1 cellular context compared by ENCODE assay signal in the genomic region with DNA sequence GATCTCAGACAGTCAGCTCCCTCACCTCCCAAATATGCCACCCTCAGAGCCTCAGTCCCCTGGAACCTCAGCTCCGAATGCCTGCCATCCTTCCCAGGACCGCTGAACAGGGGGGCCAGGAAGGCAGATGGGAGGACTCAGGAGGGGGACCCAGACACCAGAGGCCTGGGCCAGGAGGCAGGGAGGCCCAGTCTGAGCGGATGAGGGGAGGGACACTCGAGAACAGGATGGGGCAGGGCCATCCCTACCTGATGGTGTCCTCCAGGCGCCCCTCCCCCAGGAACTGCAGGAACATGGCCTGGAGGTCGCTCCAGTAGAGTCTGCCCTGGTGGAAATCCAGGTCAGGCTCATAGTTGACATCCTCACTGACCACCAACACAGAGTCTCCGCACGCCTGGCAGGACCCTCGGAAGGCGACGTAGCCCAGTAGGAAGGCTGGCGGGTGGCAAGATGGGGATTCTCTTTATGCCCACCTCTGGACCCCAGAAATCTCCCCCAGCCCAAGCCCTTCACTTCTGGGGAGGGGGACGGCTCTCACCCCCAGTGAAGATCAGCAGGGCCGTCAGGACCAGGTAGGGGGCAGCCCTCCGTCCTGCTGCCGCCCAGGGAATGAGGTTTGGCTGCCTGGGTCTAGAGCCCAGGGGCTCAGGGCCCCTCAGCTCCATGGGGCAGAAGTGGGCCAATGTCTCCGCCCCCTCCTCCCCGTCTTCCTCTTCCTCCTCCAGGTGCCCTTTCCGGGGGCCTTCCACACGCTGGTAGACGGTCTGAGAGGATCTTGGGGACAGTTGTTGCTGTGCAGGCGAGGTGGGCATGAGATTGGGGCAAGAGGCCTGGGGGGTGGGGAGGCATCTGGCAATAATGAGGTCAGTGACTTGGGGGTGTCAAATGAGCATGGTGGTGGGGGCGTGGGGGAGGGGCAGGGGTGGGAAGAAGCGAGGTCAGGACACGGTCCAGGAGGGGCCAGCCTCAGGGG.
TF ChIP-seq lines count a peak whose summit lies in the region.

No MANE protein-coding gene starts in this region.

TF ChIP-seq in K562, 482 proteins besides CTCF, POLR2A, EP300 and RAD21 (continued from another document and continues in another):
- no peak for TF ChIP-seq NCOA4 (IDR thresholded peaks at IDR 0.05; ENCODE audit: partially characterized antibody)
- no peak for TF ChIP-seq FOXA3 (CRISPR knock-in tag; conservative IDR thresholded peaks at IDR 0.05 in 1 of 2, IDR thresholded peaks at IDR 0.05 in 1 of 2)
- no peak for TF ChIP-seq ZNF134 (CRISPR knock-in tag; conservative IDR thresholded peaks at IDR 0.05)
- TF ChIP-seq ZNF347 (CRISPR knock-in tag; IDR thresholded peaks at IDR 0.05; ENCODE audit: low read depth) = no peak
- TF ChIP-seq ZBED1 (IDR thresholded peaks at IDR 0.05) = no peak
- 0 out of 2 replicates have a peak, but pooled peaks have one; percentile 13 for TF ChIP-seq ZNF23 (CRISPR knock-in tag; IDR thresholded peaks at IDR 0.05)
- TF ChIP-seq, protein P1, sequence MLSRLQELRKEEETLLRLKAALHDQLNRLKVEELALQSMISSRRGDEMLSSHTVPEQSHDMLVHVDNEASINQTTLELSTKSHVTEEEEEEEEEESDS (CRISPR knock-in tag; IDR thresholded peaks at IDR 0.05) = no peak
- TF ChIP-seq ESRRA (IDR thresholded peaks at IDR 0.05; ENCODE audit: borderline replicate concordance, low read depth) = no peak
- no peak for TF ChIP-seq CCNT2 (IDR thresholded peaks at IDR 0.05; ENCODE audit: borderline replicate concordance, extremely low read depth, insufficient read length, low read depth, low read length)
- TF ChIP-seq NFIC (IDR thresholded peaks at IDR 0.05) = no peak
- no peak for TF ChIP-seq U2AF1 (optimal IDR thresholded peaks at IDR 0.05; ENCODE audit: low read depth, low read length)
- no peak for TF ChIP-seq FIP1L1 (IDR thresholded peaks at IDR 0.05; ENCODE audit: low read depth, low read length, poor library complexity, severe bottlenecking)
- TF ChIP-seq ETV1 (tag; conservative IDR thresholded peaks at IDR 0.05; ENCODE audit: low read depth) = 0 out of 2 replicates have a peak, but pooled peaks have one; percentile 35
- TF ChIP-seq NR1H2 (CRISPR knock-in tag; IDR thresholded peaks at IDR 0.05) = peak; percentile 86; the same call in 1 of the 2 replicates
- no peak for TF ChIP-seq GATA2 (CRISPR knock-in tag; IDR thresholded peaks at IDR 0.05)
- no peak for TF ChIP-seq PURB (CRISPR knock-in tag; IDR thresholded peaks at IDR 0.05; ENCODE audit: low read depth)
- TF ChIP-seq MED1 (CRISPR knock-in tag; IDR thresholded peaks at IDR 0.05; ENCODE audit: borderline replicate concordance) = no peak
- no peak for TF ChIP-seq ZZZ3 (IDR thresholded peaks at IDR 0.05)
- TF ChIP-seq TFAM (CRISPR knock-in tag; conservative IDR thresholded peaks at IDR 0.05) = no peak
- TF ChIP-seq RNF2 (IDR thresholded peaks at IDR 0.05) = no peak
- TF ChIP-seq ILK (tag; IDR thresholded peaks at IDR 0.05; ENCODE audit: borderline replicate concordance, low read depth) = no peak
- no peak for TF ChIP-seq TEAD4 (IDR thresholded peaks at IDR 0.05; ENCODE audit: low read length)
- TF ChIP-seq TEAD4 (CRISPR knock-in tag; IDR thresholded peaks at IDR 0.05; ENCODE audit: borderline replicate concordance) = no peak
- no peak for TF ChIP-seq TAL1 (IDR thresholded peaks at IDR 0.05)
- TF ChIP-seq ZNF133 (CRISPR knock-in tag; IDR thresholded peaks at IDR 0.05) = no peak; the same call in 1 of the 2 replicates
- TF ChIP-seq ZKSCAN3 (CRISPR knock-in tag; IDR thresholded peaks at IDR 0.05) = no peak
- TF ChIP-seq, protein P2, sequence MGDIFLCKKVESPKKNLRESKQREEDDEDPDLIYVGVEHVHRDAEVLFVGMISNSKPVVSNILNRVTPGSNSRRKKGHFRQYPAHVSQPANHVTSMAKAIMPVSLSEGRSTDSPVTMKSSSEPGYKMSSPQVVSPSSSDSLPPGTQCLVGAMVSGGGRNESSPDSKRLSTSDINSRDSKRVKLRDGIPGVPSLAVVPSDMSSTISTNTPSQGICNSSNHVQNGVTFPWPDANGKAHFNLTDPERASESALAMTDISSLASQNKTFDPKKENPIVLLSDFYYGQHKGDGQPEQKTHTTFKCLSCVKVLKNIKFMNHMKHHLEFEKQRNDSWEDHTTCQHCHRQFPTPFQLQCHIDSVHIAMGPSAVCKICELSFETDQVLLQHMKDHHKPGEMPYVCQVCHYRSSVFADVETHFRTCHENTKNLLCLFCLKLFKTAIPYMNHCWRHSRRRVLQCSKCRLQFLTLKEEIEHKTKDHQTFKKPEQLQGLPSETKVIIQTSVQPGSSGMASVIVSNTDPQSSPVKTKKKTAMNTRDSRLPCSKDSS (IDR thresholded peaks at IDR 0.05; ENCODE audit: low read depth, partially characterized antibody) = no peak
- TF ChIP-seq, protein P3, sequence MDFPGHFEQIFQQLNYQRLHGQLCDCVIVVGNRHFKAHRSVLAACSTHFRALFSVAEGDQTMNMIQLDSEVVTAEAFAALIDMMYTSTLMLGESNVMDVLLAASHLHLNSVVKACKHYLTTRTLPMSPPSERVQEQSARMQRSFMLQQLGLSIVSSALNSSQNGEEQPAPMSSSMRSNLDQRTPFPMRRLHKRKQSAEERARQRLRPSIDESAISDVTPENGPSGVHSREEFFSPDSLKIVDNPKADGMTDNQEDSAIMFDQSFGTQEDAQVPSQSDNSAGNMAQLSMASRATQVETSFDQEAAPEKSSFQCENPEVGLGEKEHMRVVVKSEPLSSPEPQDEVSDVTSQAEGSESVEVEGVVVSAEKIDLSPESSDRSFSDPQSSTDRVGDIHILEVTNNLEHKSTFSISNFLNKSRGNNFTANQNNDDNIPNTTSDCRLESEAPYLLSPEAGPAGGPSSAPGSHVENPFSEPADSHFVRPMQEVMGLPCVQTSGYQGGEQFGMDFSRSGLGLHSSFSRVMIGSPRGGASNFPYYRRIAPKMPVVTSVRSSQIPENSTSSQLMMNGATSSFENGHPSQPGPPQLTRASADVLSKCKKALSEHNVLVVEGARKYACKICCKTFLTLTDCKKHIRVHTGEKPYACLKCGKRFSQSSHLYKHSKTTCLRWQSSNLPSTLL (IDR thresholded peaks at IDR 0.05) = no peak
- TF ChIP-seq, protein P4, sequence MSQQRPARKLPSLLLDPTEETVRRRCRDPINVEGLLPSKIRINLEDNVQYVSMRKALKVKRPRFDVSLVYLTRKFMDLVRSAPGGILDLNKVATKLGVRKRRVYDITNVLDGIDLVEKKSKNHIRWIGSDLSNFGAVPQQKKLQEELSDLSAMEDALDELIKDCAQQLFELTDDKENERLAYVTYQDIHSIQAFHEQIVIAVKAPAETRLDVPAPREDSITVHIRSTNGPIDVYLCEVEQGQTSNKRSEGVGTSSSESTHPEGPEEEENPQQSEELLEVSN (IDR thresholded peaks at IDR 0.05; ENCODE audit: borderline replicate concordance in 1 of 2, extremely low read depth in 1 of 2, insufficient read depth in 1 of 2, insufficient read length in 1 of 2, low read depth in 1 of 2, low read length in 1 of 2, poor library complexity in 1 of 2, severe bottlenecking in 1 of 2) = peak in 1 of 2 experiments; percentile 1
- TF ChIP-seq OTX1 (CRISPR knock-in tag; IDR thresholded peaks at IDR 0.05) = no peak
- TF ChIP-seq TGIF2 (CRISPR knock-in tag; IDR thresholded peaks at IDR 0.05) = no peak
- TF ChIP-seq FUS (optimal IDR thresholded peaks at IDR 0.05; ENCODE audit: low read depth, low read length) = no peak
- no peak for TF ChIP-seq POU5F1 (IDR thresholded peaks at IDR 0.05; ENCODE audit: borderline replicate concordance, low read depth, low read length, partially characterized antibody)
- TF ChIP-seq, protein P5, sequence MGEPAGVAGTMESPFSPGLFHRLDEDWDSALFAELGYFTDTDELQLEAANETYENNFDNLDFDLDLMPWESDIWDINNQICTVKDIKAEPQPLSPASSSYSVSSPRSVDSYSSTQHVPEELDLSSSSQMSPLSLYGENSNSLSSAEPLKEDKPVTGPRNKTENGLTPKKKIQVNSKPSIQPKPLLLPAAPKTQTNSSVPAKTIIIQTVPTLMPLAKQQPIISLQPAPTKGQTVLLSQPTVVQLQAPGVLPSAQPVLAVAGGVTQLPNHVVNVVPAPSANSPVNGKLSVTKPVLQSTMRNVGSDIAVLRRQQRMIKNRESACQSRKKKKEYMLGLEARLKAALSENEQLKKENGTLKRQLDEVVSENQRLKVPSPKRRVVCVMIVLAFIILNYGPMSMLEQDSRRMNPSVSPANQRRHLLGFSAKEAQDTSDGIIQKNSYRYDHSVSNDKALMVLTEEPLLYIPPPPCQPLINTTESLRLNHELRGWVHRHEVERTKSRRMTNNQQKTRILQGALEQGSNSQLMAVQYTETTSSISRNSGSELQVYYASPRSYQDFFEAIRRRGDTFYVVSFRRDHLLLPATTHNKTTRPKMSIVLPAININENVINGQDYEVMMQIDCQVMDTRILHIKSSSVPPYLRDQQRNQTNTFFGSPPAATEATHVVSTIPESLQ (CRISPR knock-in tag; IDR thresholded peaks at IDR 0.05) = no peak; the same call in 1 of the 2 replicates
- TF ChIP-seq FOSL1 (tag; conservative IDR thresholded peaks at IDR 0.05) = no peak
- TF ChIP-seq LEF1 (IDR thresholded peaks at IDR 0.05) = no peak
- TF ChIP-seq, protein P6, sequence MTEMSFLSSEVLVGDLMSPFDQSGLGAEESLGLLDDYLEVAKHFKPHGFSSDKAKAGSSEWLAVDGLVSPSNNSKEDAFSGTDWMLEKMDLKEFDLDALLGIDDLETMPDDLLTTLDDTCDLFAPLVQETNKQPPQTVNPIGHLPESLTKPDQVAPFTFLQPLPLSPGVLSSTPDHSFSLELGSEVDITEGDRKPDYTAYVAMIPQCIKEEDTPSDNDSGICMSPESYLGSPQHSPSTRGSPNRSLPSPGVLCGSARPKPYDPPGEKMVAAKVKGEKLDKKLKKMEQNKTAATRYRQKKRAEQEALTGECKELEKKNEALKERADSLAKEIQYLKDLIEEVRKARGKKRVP (CRISPR knock-in tag; IDR thresholded peaks at IDR 0.05) = no peak
- TF ChIP-seq NCOA1 (IDR thresholded peaks at IDR 0.05; ENCODE audit: low read depth) = no peak
- TF ChIP-seq ZFPM2 (CRISPR knock-in tag; IDR thresholded peaks at IDR 0.05) = no peak
- no peak; the same call in 1 of the 2 replicates for TF ChIP-seq HNRNPL (IDR thresholded peaks at IDR 0.05; ENCODE audit: low read depth, low read length)
- TF ChIP-seq SAP30 (IDR thresholded peaks at IDR 0.05; ENCODE audit: borderline replicate concordance, insufficient read depth, low read depth, low read length, poor library complexity, severe bottlenecking) = no peak
- TF ChIP-seq ZNF124 (CRISPR knock-in tag; IDR thresholded peaks at IDR 0.05) = no peak
- TF ChIP-seq, protein P7, sequence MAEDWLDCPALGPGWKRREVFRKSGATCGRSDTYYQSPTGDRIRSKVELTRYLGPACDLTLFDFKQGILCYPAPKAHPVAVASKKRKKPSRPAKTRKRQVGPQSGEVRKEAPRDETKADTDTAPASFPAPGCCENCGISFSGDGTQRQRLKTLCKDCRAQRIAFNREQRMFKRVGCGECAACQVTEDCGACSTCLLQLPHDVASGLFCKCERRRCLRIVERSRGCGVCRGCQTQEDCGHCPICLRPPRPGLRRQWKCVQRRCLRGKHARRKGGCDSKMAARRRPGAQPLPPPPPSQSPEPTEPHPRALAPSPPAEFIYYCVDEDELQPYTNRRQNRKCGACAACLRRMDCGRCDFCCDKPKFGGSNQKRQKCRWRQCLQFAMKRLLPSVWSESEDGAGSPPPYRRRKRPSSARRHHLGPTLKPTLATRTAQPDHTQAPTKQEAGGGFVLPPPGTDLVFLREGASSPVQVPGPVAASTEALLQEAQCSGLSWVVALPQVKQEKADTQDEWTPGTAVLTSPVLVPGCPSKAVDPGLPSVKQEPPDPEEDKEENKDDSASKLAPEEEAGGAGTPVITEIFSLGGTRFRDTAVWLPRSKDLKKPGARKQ (CRISPR knock-in tag; IDR thresholded peaks at IDR 0.05) = no peak
- TF ChIP-seq XRCC5 (IDR thresholded peaks at IDR 0.05; ENCODE audit: low read depth, low read length) = no peak
- no peak for TF ChIP-seq CCAR2 (IDR thresholded peaks at IDR 0.05; ENCODE audit: low read depth, low read length)
- peak; percentile 33; the same call in 1 of the 2 replicates for TF ChIP-seq HSF4 (CRISPR knock-in tag; IDR thresholded peaks at IDR 0.05; ENCODE audit: borderline replicate concordance)
- TF ChIP-seq IFI16 (CRISPR knock-in tag; IDR thresholded peaks at IDR 0.05) = no peak
- no peak for TF ChIP-seq ZNF76 (CRISPR knock-in tag; IDR thresholded peaks at IDR 0.05; ENCODE audit: borderline replicate concordance)
- no peak for TF ChIP-seq RBM17 (IDR thresholded peaks at IDR 0.05; ENCODE audit: borderline replicate concordance, low read depth, low read length)
- no peak for TF ChIP-seq BMI1 (IDR thresholded peaks at IDR 0.05; ENCODE audit: low read length)
- TF ChIP-seq TCFL5 (CRISPR knock-in tag; conservative IDR thresholded peaks at IDR 0.05) = no peak
- TF ChIP-seq ZNF197 (CRISPR knock-in tag; IDR thresholded peaks at IDR 0.05; ENCODE audit: low read depth) = no peak; the same call in 1 of the 2 replicates
- TF ChIP-seq RB1 (IDR thresholded peaks at IDR 0.05; ENCODE audit: low read depth) = no peak
- TF ChIP-seq ZNF174 (CRISPR knock-in tag; IDR thresholded peaks at IDR 0.05) = no peak
- TF ChIP-seq, protein P8, sequence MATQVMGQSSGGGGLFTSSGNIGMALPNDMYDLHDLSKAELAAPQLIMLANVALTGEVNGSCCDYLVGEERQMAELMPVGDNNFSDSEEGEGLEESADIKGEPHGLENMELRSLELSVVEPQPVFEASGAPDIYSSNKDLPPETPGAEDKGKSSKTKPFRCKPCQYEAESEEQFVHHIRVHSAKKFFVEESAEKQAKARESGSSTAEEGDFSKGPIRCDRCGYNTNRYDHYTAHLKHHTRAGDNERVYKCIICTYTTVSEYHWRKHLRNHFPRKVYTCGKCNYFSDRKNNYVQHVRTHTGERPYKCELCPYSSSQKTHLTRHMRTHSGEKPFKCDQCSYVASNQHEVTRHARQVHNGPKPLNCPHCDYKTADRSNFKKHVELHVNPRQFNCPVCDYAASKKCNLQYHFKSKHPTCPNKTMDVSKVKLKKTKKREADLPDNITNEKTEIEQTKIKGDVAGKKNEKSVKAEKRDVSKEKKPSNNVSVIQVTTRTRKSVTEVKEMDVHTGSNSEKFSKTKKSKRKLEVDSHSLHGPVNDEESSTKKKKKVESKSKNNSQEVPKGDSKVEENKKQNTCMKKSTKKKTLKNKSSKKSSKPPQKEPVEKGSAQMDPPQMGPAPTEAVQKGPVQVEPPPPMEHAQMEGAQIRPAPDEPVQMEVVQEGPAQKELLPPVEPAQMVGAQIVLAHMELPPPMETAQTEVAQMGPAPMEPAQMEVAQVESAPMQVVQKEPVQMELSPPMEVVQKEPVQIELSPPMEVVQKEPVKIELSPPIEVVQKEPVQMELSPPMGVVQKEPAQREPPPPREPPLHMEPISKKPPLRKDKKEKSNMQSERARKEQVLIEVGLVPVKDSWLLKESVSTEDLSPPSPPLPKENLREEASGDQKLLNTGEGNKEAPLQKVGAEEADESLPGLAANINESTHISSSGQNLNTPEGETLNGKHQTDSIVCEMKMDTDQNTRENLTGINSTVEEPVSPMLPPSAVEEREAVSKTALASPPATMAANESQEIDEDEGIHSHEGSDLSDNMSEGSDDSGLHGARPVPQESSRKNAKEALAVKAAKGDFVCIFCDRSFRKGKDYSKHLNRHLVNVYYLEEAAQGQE (CRISPR knock-in tag; IDR thresholded peaks at IDR 0.05; ENCODE audit: low read depth) = 0 out of 2 replicates have a peak, but pooled peaks have one; percentile 69
- TF ChIP-seq POLR3G (IDR thresholded peaks at IDR 0.05; ENCODE audit: extremely low read depth, insufficient read length, insufficient replicate concordance) = no peak
